Comparison of ENCODE assay signal across 1 cellular context in the genomic region with DNA sequence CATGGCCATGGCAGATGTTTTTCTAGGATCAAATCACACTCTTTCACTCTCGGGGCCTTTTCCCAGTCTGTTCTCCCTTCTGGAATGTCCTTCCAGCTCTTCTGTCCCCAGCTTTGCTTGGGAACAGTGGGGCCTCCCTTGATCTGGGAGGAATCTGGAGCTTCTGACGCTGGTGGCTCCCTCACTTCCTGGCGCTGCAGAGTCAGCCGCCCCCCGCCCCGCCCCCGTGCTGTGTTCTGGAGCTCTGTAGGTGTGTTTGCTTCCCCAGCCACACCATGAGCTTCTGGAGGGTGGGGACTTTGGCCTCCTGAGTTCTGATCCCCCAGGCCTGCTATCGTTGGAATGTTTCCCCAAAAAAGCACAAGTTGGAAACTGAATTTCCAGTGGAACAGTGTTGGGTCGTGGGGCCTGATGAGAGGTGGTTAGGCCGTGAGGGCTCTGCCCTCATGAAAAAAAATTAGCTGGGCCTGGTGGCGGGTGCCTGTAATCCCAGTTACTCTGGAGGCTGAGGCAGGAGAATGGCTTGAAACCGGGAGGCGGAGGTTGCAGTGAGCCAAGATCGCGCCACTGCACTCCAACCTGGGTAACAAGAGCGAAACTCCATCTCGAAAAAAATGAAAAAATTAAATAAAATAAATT.
TF ChIP-seq lines count a peak whose summit lies in the region.

No MANE protein-coding gene starts in this region.

TF ChIP-seq in HepG2, 621 proteins besides CTCF, POLR2A, EP300 and RAD21 (continued from another document and continues in another):
- TF ChIP-seq, protein P1, sequence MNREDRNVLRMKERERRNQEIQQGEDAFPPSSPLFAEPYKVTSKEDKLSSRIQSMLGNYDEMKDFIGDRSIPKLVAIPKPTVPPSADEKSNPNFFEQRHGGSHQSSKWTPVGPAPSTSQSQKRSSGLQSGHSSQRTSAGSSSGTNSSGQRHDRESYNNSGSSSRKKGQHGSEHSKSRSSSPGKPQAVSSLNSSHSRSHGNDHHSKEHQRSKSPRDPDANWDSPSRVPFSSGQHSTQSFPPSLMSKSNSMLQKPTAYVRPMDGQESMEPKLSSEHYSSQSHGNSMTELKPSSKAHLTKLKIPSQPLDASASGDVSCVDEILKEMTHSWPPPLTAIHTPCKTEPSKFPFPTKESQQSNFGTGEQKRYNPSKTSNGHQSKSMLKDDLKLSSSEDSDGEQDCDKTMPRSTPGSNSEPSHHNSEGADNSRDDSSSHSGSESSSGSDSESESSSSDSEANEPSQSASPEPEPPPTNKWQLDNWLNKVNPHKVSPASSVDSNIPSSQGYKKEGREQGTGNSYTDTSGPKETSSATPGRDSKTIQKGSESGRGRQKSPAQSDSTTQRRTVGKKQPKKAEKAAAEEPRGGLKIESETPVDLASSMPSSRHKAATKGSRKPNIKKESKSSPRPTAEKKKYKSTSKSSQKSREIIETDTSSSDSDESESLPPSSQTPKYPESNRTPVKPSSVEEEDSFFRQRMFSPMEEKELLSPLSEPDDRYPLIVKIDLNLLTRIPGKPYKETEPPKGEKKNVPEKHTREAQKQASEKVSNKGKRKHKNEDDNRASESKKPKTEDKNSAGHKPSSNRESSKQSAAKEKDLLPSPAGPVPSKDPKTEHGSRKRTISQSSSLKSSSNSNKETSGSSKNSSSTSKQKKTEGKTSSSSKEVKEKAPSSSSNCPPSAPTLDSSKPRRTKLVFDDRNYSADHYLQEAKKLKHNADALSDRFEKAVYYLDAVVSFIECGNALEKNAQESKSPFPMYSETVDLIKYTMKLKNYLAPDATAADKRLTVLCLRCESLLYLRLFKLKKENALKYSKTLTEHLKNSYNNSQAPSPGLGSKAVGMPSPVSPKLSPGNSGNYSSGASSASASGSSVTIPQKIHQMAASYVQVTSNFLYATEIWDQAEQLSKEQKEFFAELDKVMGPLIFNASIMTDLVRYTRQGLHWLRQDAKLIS (CRISPR knock-in tag; IDR thresholded peaks at IDR 0.05) = no peak
- TF ChIP-seq NR2F6 (IDR thresholded peaks at IDR 0.05) (no peak), NR2F6 (CRISPR knock-in tag; IDR thresholded peaks at IDR 0.05) (peak; percentile 29; the same call in 1 of the 2 replicates), WIZ (CRISPR knock-in tag; IDR thresholded peaks at IDR 0.05) (no peak), HNRNPLL (IDR thresholded peaks at IDR 0.05; ENCODE audit: low read depth, low read length, poor library complexity, severe bottlenecking) (no peak), ZBTB8A (CRISPR knock-in tag; IDR thresholded peaks at IDR 0.05; ENCODE audit: borderline replicate concordance, low read depth) (no peak), ZNF205 (CRISPR knock-in tag; IDR thresholded peaks at IDR 0.05) (no peak), STAG1 (CRISPR knock-in tag; IDR thresholded peaks at IDR 0.05) (no peak), ZBTB3 (CRISPR knock-in tag; IDR thresholded peaks at IDR 0.05; ENCODE audit: borderline replicate concordance, low read depth) (no peak), ZNF484 (CRISPR knock-in tag; IDR thresholded peaks at IDR 0.05; ENCODE audit: borderline replicate concordance, low read depth) (no peak), MIER3 (CRISPR knock-in tag; IDR thresholded peaks at IDR 0.05; ENCODE audit: borderline replicate concordance) (peak; percentile 30; the same call in 1 of the 2 replicates), ZNF839 (CRISPR knock-in tag; IDR thresholded peaks at IDR 0.05; ENCODE audit: borderline replicate concordance) (no peak; the same call in 1 of the 2 replicates), ZNF12 (CRISPR knock-in tag; IDR thresholded peaks at IDR 0.05) (no peak), SETDB1 (CRISPR knock-in tag; IDR thresholded peaks at IDR 0.05; ENCODE audit: borderline replicate concordance) (no peak), ESRRA (CRISPR knock-in tag; IDR thresholded peaks at IDR 0.05; ENCODE audit: low read depth) (no peak; the same call in 1 of the 2 replicates), ZNF180 (CRISPR knock-in tag; IDR thresholded peaks at IDR 0.05; ENCODE audit: borderline replicate concordance, low read depth) (no peak), PTBP1 (IDR thresholded peaks at IDR 0.05; ENCODE audit: low read depth, low read length, poor library complexity, severe bottlenecking) (no peak), SIN3A (IDR thresholded peaks at IDR 0.05; ENCODE audit: borderline replicate concordance, low read depth, low read length) (no peak), ZNF644 (CRISPR knock-in tag; IDR thresholded peaks at IDR 0.05; ENCODE audit: low read depth) (peak; percentile 18; the same call in 1 of the 2 replicates), ELF3 (CRISPR knock-in tag; IDR thresholded peaks at IDR 0.05) (peak; percentile 79), PHF20 (CRISPR knock-in tag; IDR thresholded peaks at IDR 0.05) (peak; percentile 55; the same call in 1 of the 2 replicates), MED13 (CRISPR knock-in tag; IDR thresholded peaks at IDR 0.05) (0 out of 2 replicates have a peak, but pooled peaks have one; percentile 37), FOXA3 (CRISPR knock-in tag; IDR thresholded peaks at IDR 0.05) (peak; percentile 48; the same call in 1 of the 2 replicates), ZNF333 (CRISPR knock-in tag; IDR thresholded peaks at IDR 0.05; ENCODE audit: borderline replicate concordance) (no peak), ZNF773 (CRISPR knock-in tag; IDR thresholded peaks at IDR 0.05; ENCODE audit: borderline replicate concordance) (no peak), NCOA5 (CRISPR knock-in tag; IDR thresholded peaks at IDR 0.05) (no peak), SOX13 (IDR thresholded peaks at IDR 0.05) (no peak), SOX13 (CRISPR knock-in tag; conservative IDR thresholded peaks at IDR 0.05 in 1 of 2, IDR thresholded peaks at IDR 0.05 in 1 of 2) (peak in 1 of 2 experiments; percentile 32; a peak in 1 of 4 replicates), XBP1 (CRISPR knock-in tag; IDR thresholded peaks at IDR 0.05) (no peak), KMT2A (CRISPR knock-in tag; IDR thresholded peaks at IDR 0.05) (peak; percentile 57; the same call in 1 of the 2 replicates), ZNF446 (CRISPR knock-in tag; IDR thresholded peaks at IDR 0.05) (no peak), RFX5 (IDR thresholded peaks at IDR 0.05; ENCODE audit: low read depth, low read length) (no peak), KMT2B (CRISPR knock-in tag; IDR thresholded peaks at IDR 0.05) (peak; percentile 52; the same call in 1 of the 2 replicates), CHD4 (IDR thresholded peaks at IDR 0.05; ENCODE audit: borderline replicate concordance, low read length) (peak; percentile 38; the same call in 1 of the 2 replicates), MBNL3 (CRISPR knock-in tag; conservative IDR thresholded peaks at IDR 0.05) (no peak), ZNF703 (CRISPR knock-in tag; IDR thresholded peaks at IDR 0.05; ENCODE audit: borderline replicate concordance) (no peak), MAFF (IDR thresholded peaks at IDR 0.05; ENCODE audit: low read depth, low read length) (no peak), MATR3 (CRISPR knock-in tag; IDR thresholded peaks at IDR 0.05) (no peak), ZSCAN31 (CRISPR knock-in tag; IDR thresholded peaks at IDR 0.05; ENCODE audit: low read depth) (no peak), POGZ (CRISPR knock-in tag; IDR thresholded peaks at IDR 0.05) (peak; percentile 31; the same call in 1 of the 2 replicates), AHR (CRISPR knock-in tag; IDR thresholded peaks at IDR 0.05) (no peak), ATF1 (CRISPR knock-in tag; IDR thresholded peaks at IDR 0.05) (no peak), MEF2D (CRISPR knock-in tag; IDR thresholded peaks at IDR 0.05) (peak; percentile 49; the same call in 1 of the 2 replicates)
- TF ChIP-seq, protein P2, sequence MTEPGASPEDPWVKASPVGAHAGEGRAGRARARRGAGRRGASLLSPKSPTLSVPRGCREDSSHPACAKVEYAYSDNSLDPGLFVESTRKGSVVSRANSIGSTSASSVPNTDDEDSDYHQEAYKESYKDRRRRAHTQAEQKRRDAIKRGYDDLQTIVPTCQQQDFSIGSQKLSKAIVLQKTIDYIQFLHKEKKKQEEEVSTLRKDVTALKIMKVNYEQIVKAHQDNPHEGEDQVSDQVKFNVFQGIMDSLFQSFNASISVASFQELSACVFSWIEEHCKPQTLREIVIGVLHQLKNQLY (CRISPR knock-in tag; IDR thresholded peaks at IDR 0.05) = no peak
- TF ChIP-seq, protein P3, sequence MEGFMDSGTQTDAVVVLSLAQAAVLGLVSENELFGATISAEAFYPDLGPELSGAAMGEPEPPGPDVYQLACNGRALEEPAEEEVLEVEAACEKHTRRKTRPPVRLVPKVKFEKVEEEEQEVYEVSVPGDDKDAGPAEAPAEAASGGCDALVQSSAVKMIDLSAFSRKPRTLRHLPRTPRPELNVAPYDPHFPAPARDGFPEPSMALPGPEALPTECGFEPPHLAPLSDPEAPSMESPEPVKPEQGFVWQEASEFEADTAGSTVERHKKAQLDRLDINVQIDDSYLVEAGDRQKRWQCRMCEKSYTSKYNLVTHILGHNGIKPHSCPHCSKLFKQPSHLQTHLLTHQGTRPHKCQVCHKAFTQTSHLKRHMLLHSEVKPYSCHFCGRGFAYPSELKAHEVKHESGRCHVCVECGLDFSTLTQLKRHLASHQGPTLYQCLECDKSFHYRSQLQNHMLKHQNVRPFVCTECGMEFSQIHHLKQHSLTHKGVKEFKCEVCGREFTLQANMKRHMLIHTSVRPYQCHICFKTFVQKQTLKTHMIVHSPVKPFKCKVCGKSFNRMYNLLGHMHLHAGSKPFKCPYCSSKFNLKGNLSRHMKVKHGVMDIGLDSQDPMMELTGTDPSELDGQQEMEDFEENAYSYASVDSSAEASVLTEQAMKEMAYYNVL (CRISPR knock-in tag; IDR thresholded peaks at IDR 0.05; ENCODE audit: borderline replicate concordance) = peak; percentile 29; the same call in 1 of the 2 replicates
- TF ChIP-seq, protein P4, sequence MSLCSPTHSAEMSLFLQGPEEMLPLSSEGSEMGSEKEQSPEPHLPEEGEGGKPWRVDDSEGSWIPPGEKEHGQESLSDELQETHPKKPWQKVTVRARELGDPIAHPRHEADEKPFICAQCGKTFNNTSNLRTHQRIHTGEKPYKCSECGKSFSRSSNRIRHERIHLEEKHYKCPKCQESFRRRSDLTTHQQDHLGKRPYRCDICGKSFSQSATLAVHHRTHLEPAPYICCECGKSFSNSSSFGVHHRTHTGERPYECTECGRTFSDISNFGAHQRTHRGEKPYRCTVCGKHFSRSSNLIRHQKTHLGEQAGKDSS (CRISPR knock-in tag; IDR thresholded peaks at IDR 0.05; ENCODE audit: borderline replicate concordance, low read depth) = no peak
- TF ChIP-seq, protein P5, sequence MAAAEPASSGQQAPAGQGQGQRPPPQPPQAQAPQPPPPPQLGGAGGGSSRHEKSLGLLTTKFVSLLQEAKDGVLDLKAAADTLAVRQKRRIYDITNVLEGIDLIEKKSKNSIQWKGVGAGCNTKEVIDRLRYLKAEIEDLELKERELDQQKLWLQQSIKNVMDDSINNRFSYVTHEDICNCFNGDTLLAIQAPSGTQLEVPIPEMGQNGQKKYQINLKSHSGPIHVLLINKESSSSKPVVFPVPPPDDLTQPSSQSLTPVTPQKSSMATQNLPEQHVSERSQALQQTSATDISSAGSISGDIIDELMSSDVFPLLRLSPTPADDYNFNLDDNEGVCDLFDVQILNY (CRISPR knock-in tag; conservative IDR thresholded peaks at IDR 0.05) = no peak
- TF ChIP-seq, protein P6, sequence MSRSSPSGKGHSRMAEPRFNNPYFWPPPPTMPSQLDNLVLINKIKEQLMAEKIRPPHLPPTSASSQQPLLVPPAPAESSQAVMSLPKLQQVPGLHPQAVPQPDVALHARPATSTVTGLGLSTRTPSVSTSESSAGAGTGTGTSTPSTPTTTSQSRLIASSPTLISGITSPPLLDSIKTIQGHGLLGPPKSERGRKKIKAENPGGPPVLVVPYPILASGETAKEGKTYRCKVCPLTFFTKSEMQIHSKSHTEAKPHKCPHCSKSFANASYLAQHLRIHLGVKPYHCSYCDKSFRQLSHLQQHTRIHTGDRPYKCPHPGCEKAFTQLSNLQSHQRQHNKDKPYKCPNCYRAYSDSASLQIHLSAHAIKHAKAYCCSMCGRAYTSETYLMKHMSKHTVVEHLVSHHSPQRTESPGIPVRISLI (CRISPR knock-in tag; IDR thresholded peaks at IDR 0.05; ENCODE audit: borderline replicate concordance) = peak; percentile 65; the same call in 1 of the 2 replicates
- TF ChIP-seq, protein P7, sequence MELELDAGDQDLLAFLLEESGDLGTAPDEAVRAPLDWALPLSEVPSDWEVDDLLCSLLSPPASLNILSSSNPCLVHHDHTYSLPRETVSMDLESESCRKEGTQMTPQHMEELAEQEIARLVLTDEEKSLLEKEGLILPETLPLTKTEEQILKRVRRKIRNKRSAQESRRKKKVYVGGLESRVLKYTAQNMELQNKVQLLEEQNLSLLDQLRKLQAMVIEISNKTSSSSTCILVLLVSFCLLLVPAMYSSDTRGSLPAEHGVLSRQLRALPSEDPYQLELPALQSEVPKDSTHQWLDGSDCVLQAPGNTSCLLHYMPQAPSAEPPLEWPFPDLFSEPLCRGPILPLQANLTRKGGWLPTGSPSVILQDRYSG (CRISPR knock-in tag; IDR thresholded peaks at IDR 0.05) = no peak
- TF ChIP-seq, protein P8, sequence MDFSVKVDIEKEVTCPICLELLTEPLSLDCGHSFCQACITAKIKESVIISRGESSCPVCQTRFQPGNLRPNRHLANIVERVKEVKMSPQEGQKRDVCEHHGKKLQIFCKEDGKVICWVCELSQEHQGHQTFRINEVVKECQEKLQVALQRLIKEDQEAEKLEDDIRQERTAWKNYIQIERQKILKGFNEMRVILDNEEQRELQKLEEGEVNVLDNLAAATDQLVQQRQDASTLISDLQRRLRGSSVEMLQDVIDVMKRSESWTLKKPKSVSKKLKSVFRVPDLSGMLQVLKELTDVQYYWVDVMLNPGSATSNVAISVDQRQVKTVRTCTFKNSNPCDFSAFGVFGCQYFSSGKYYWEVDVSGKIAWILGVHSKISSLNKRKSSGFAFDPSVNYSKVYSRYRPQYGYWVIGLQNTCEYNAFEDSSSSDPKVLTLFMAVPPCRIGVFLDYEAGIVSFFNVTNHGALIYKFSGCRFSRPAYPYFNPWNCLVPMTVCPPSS (IDR thresholded peaks at IDR 0.05) = no peak
- TF ChIP-seq, protein P9, sequence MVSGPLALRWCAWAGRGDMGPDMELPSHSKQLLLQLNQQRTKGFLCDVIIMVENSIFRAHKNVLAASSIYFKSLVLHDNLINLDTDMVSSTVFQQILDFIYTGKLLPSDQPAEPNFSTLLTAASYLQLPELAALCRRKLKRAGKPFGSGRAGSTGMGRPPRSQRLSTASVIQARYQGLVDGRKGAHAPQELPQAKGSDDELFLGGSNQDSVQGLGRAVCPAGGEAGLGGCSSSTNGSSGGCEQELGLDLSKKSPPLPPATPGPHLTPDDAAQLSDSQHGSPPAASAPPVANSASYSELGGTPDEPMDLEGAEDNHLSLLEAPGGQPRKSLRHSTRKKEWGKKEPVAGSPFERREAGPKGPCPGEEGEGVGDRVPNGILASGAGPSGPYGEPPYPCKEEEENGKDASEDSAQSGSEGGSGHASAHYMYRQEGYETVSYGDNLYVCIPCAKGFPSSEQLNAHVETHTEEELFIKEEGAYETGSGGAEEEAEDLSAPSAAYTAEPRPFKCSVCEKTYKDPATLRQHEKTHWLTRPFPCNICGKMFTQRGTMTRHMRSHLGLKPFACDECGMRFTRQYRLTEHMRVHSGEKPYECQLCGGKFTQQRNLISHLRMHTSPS (CRISPR knock-in tag; IDR thresholded peaks at IDR 0.05; ENCODE audit: low read depth) = no peak; the same call in 1 of the 2 replicates
- TF ChIP-seq, protein P10, sequence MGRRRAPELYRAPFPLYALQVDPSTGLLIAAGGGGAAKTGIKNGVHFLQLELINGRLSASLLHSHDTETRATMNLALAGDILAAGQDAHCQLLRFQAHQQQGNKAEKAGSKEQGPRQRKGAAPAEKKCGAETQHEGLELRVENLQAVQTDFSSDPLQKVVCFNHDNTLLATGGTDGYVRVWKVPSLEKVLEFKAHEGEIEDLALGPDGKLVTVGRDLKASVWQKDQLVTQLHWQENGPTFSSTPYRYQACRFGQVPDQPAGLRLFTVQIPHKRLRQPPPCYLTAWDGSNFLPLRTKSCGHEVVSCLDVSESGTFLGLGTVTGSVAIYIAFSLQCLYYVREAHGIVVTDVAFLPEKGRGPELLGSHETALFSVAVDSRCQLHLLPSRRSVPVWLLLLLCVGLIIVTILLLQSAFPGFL (CRISPR knock-in tag; IDR thresholded peaks at IDR 0.05) = no peak
